Comparison of ENCODE assay signal across 30 cellular contexts in the genomic region with DNA sequence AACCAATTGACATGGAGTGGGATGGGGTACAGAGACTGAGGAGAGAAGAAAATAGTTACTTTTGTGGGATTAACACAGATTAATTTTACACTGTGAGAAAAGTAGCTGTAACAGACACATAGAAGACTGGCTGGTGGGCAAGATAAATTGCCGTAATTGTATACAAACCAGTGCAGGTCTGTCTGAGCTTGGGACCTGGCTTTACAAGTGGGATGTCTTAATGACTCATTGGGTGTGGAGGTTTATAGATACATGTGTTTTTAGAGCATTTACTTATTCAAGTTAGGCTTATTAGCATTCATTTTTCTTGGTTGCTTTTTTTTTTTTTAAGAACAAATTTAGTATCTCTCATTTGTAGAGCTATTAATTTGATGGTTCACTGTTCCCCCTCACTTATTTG. TPM values are rescaled to one million over a fixed set of nuclear protein-coding genes. Genes with fewer than 3 reads are reported as not detected.
DNase-seq lines count a peak whose midpoint lies in the region; ATAC-seq, FAIRE-seq and TF ChIP-seq lines count a peak whose summit lies in the region.
"Had no signal": no experiment of that assay in that cellular context is flagged by ENCODE, and none has a peak within 500 bp of the region (broad histone marks: within the 10 kb centered on the region; RNA-seq: fewer than 3 reads in every experiment).

No MANE protein-coding gene starts in this region.

- H3K36me3 ChIP-seq in colonic mucosa (no peaks in the 10 kb centered on the region), keratinocyte (ENCODE audit: control insufficient read depth in 2 of 2, extremely low read depth in 1 of 2, insufficient read depth in 2 of 2, low read length in 2 of 2) (no peaks in the 10 kb centered on the region)
- H3K36me3 ChIP-seq: left ventricle myocardium inferior, pancreas, Peyer's patch, tibial artery had no signal

- peak overlapping the region; percentile 23 for H3K27ac ChIP-seq in colonic mucosa
- peak overlapping the region; percentile 94 for H3K27ac ChIP-seq in keratinocyte (ENCODE audit: control insufficient read depth, insufficient read depth, low read length)
- H3K27ac ChIP-seq: 22Rv1, left ventricle myocardium inferior, pancreas, tibial artery had no signal

- H4K20me1 ChIP-seq in keratinocyte (ENCODE audit: control insufficient read depth, extremely low read depth, insufficient read depth, low read length), result no peaks in the 10 kb centered on the region

- H3K4me2 ChIP-seq in keratinocyte (ENCODE audit: control insufficient read depth, extremely low read depth, insufficient read depth, low read depth, low read length), result peak overlapping the region; percentile 73

- DNase-seq in NCI-H82 (lab: John Stamatoyannopoulos, UW) (peak; percentile 21), NCI-H82 treated with DMSO at 0.1 percent for 48 hours (lab: John Stamatoyannopoulos, UW; ENCODE audit: unreplicated experiment) (no peak), colonic mucosa (no peak), keratinocyte (ENCODE audit: low read depth, low spot score) (no peak), germinal center (ENCODE audit: low spot score) (no peak)
- DNase-seq in stimulated activated CD4-positive, alpha-beta T cell treated with anti-CD3 and anti-CD28 coated beads, Interleukin-4, amount 100 ng/mL, for 4 hours, result no peak
- DNase-seq: activated CD4-positive, alpha-beta T cell treated with anti-CD3 and anti-CD28 coated beads for 1 hour; activated CD8-positive, alpha-beta memory T cell treated with anti-CD3 and anti-CD28 coated beads for 24 hours; activated gamma-delta T cell treated with Interleukin-2 at 50 U/mL for 16 hours; activated T-cell treated with anti-CD3 and anti-CD28 coated beads, Interleukin-2, amount 50 U/mL, for 1 hour; AML-193; CD4-positive, alpha-beta memory T cell; cortex of kidney; DMS 273 treated with DMSO at 0.1 percent for 48 hours; hypothalamus; KBM-7; left ventricle myocardium inferior; NCI-H1694; NCI-H2171; NCI-H524; pancreas; Peyer's patch; stimulated activated CD4-positive, alpha-beta T cell treated with anti-CD3 and anti-CD28 coated beads, Interleukin-12 subunit alpha, Interleukin-12 subunit beta, amount 100 ng/mL, for 4 hours; stimulated activated naive CD4-positive, alpha-beta T cell treated with Interleukin-2 at 50 U/mL for 16 hours; tibial artery had no signal

- intact Hi-C loops in colonic mucosa (cut with DNase I), result no loop called here

- FAIRE-seq in keratinocyte (lab: Jason Lieb, UNC), result peak; percentile 51
- FAIRE-seq: endometrium, HTR-8/SVneo, pancreas had no signal

- no peak overlapping the region for H3K4me3 ChIP-seq in colonic mucosa
- peak overlapping the region in 1 of 3 experiments; percentile 32 for H3K4me3 ChIP-seq in keratinocyte (ENCODE audit: control insufficient read depth in 2 of 3, extremely low read depth in 1 of 3, insufficient read depth in 2 of 3, low read depth in 1 of 3, low read length in 3 of 3)
- H3K4me3 ChIP-seq: left ventricle myocardium inferior, pancreas, Peyer's patch, tibial artery had no signal

- no peak overlapping the region for H2AFZ ChIP-seq in keratinocyte (ENCODE audit: control insufficient read depth, low read length)

- TF ChIP-seq CTCF in colonic mucosa (IDR thresholded peaks at IDR 0.05), result no peak
- no peak for TF ChIP-seq CTCF in keratinocyte (optimal IDR thresholded peaks at IDR 0.05 in 1 of 3, IDR thresholded peaks at IDR 0.05 in 1 of 3, conservative IDR thresholded peaks at IDR 0.05 in 1 of 3; ENCODE audit: extremely low read depth in 1 of 3, insufficient read depth in 2 of 3, low read length in 3 of 3)

- H3K4me1 ChIP-seq in colonic mucosa (peaks cover 8% of the 10 kb centered on the region), keratinocyte (ENCODE audit: control insufficient read depth, extremely low read depth, insufficient read depth, low read length) (peaks cover 28% of the 10 kb centered on the region)

- H3K9ac ChIP-seq in colonic mucosa (ENCODE audit: low read depth in 2 of 2, low read length in 2 of 2), result no peak overlapping the region
- H3K9ac ChIP-seq in keratinocyte (ENCODE audit: control insufficient read depth, extremely low read depth, insufficient read depth, low read length), result peak overlapping the region; percentile 18

- H3K9me1 ChIP-seq in keratinocyte (ENCODE audit: control insufficient read depth, extremely low read depth, insufficient read depth, low read length), result no peaks in the 10 kb centered on the region

- dilution Hi-C loops in keratinocyte (cut with MboI; ENCODE audit: extremely low pct_ligation_motif_present, low sequenced_read_pairs), result no loop called here

- ATAC-seq in GM21529 (IDR thresholded peaks at IDR 0.05; ENCODE audit: unreplicated experiment), result no peak
- no peak for ATAC-seq in HG03354 (IDR thresholded peaks at IDR 0.05; ENCODE audit: poor library complexity, severe bottlenecking, unreplicated experiment)
- ATAC-seq: pancreas had no signal

- no peaks in the 10 kb centered on the region for H3K9me3 ChIP-seq in colonic mucosa
- H3K9me3 ChIP-seq in keratinocyte (ENCODE audit: control insufficient read depth, low read depth, low read length), result no peaks in the 10 kb centered on the region
- H3K9me3 ChIP-seq: left ventricle myocardium inferior, pancreas, Peyer's patch, tibial artery had no signal

- H3K27me3 ChIP-seq in colonic mucosa (no peaks in the 10 kb centered on the region), keratinocyte (ENCODE audit: control insufficient read depth, extremely low read depth, insufficient read depth, low read length) (no peaks in the 10 kb centered on the region)
- H3K27me3 ChIP-seq: pancreas, Peyer's patch, tibial artery had no signal

- peaks cover 8% of the 10 kb centered on the region for H3K79me2 ChIP-seq in keratinocyte (ENCODE audit: control insufficient read depth, insufficient read depth, low read length)

RNA-seq across cellular contexts. Expression of a gene that starts 37.5 kb away (rescaled TPM):
- total RNA-seq in colonic mucosa, result 100 to 1,000 TPM; 151 to 180 TPM
- polyA plus RNA-seq in keratinocyte, result 21.8 to 26.7 TPM (median 22.9 TPM) in 3 replicates
- 14.2 TPM for polyA plus RNA-seq in keratinocyte (2011; ENCODE audit: low read depth)
- polyA plus RNA-seq in keratinocyte (2011; cell fraction: cytosol; rRNA removed), result 9.6 and 19.9 TPM in 2 replicates
- 15.0 TPM in 2 replicates for polyA plus RNA-seq in keratinocyte (2011; cell fraction: nucleus; rRNA removed)
- 20.3 and 23.1 TPM in 2 replicates for polyA plus RNA-seq in keratinocyte (2012; ENCODE audit: low replicate concordance)
- polyA minus RNA-seq in keratinocyte, result 49.7 to 68.6 TPM (median 60.1 TPM) in 3 replicates
- polyA minus RNA-seq in keratinocyte (2011; cell fraction: cytosol; rRNA and poly(A)+ RNA removed), result 17.6 TPM
- 21.5 and 50.7 TPM in 2 replicates for polyA minus RNA-seq in keratinocyte (2011; cell fraction: nucleus; rRNA and poly(A)+ RNA removed)
